Comparison of ENCODE assay signal across 8 cellular contexts in genomic region chr9:4793412-4794005, GRCh38. TPM values are rescaled to one million over a fixed set of nuclear protein-coding genes. Genes with fewer than 3 reads are reported as not detected.
DNase-seq lines count a peak whose midpoint lies in the region; ATAC-seq lines count a peak whose summit lies in the region.

No MANE protein-coding gene starts in this region.

- H3K36me3 Mint-ChIP-seq in stimulated activated naive CD8-positive, alpha-beta T cell treated with anti-CD3 and anti-CD28 coated beads, Interleukin-15, Interleukin-2, amounts not matched to agents 100 ng/mL and 50 ng/mL, for 24 hours (ENCODE audit: low read depth): peaks cover 28% of the 10 kb centered on the region
- peaks cover 30% of the 10 kb centered on the region for H3K36me3 Mint-ChIP-seq in activated naive CD8-positive, alpha-beta T cell treated with anti-CD3 and anti-CD28 coated beads for 36 hours

- no peak for DNase-seq in stimulated activated naive CD8-positive, alpha-beta T cell treated with anti-CD3 and anti-CD28 coated beads, Interleukin-15, Interleukin-2, amounts not matched to agents 100 U/mL and 50 U/mL, for 24 hours
- no peak for DNase-seq in activated naive CD8-positive, alpha-beta T cell treated with anti-CD3 and anti-CD28 coated beads for 36 hours
- DNase-seq in substantia nigra (lab: John Stamatoyannopoulos, UW): peak in 5 of 49 donors; percentile 17 to 59 (median 43)
- no peak for DNase-seq in activated effector memory CD4-positive, alpha-beta T cell treated with Interleukin-2 at 50 U/mL for 16 hours

- H3K4me1 Mint-ChIP-seq in stimulated activated naive CD8-positive, alpha-beta T cell treated with anti-CD3 and anti-CD28 coated beads, Interleukin-15, Interleukin-2, amounts not matched to agents 100 ng/mL and 50 ng/mL, for 24 hours (ENCODE audit: low read depth): peaks cover 51% of the 10 kb centered on the region
- H3K4me1 Mint-ChIP-seq in activated naive CD8-positive, alpha-beta T cell treated with anti-CD3 and anti-CD28 coated beads for 36 hours: peaks cover 49% of the 10 kb centered on the region

- H3K27me3 Mint-ChIP-seq in stimulated activated naive CD8-positive, alpha-beta T cell treated with anti-CD3 and anti-CD28 coated beads, Interleukin-15, Interleukin-2, amounts not matched to agents 100 ng/mL and 50 ng/mL, for 24 hours: peaks cover 3% of the 10 kb centered on the region
- no peaks in the 10 kb centered on the region for H3K27me3 Mint-ChIP-seq in activated naive CD8-positive, alpha-beta T cell treated with anti-CD3 and anti-CD28 coated beads for 36 hours

- H3K9me3 Mint-ChIP-seq in stimulated activated naive CD8-positive, alpha-beta T cell treated with anti-CD3 and anti-CD28 coated beads, Interleukin-15, Interleukin-2, amounts not matched to agents 100 ng/mL and 50 ng/mL, for 24 hours: no peaks in the 10 kb centered on the region
- peaks cover 5% of the 10 kb centered on the region for H3K9me3 Mint-ChIP-seq in activated naive CD8-positive, alpha-beta T cell treated with anti-CD3 and anti-CD28 coated beads for 36 hours

- ATAC-seq in stimulated activated naive CD8-positive, alpha-beta T cell treated with anti-CD3 and anti-CD28 coated beads, Interleukin-15, Interleukin-2, amounts not matched to agents 100 U/mL and 50 U/mL, for 24 hours: no peak
- ATAC-seq in GM18502 (IDR thresholded peaks at IDR 0.05; ENCODE audit: poor library complexity, unreplicated experiment) (no peak), GM21529 (IDR thresholded peaks at IDR 0.05; ENCODE audit: unreplicated experiment) (no peak)

- H3K27ac Mint-ChIP-seq in stimulated activated naive CD8-positive, alpha-beta T cell treated with anti-CD3 and anti-CD28 coated beads, Interleukin-15, Interleukin-2, amounts not matched to agents 100 ng/mL and 50 ng/mL, for 24 hours: peak overlapping the region; percentile 71
- peak overlapping the region; percentile 98 for H3K27ac Mint-ChIP-seq in activated naive CD8-positive, alpha-beta T cell treated with anti-CD3 and anti-CD28 coated beads for 36 hours

- H3K27ac ChIP-seq in layer of hippocampus (ENCODE audit: low read depth, low read length) (peak overlapping the region; percentile 78), substantia nigra (ENCODE audit: low read depth, low read length, poor library complexity, severe bottlenecking) (peak overlapping the region; percentile 79)

- H3K4me3 Mint-ChIP-seq in stimulated activated naive CD8-positive, alpha-beta T cell treated with anti-CD3 and anti-CD28 coated beads, Interleukin-15, Interleukin-2, amounts not matched to agents 100 ng/mL and 50 ng/mL, for 24 hours: peak overlapping the region; percentile 94
- H3K4me3 Mint-ChIP-seq in activated naive CD8-positive, alpha-beta T cell treated with anti-CD3 and anti-CD28 coated beads for 36 hours: peak overlapping the region; percentile 96

- no peaks in the 10 kb centered on the region for H3K27me3 ChIP-seq in layer of hippocampus (ENCODE audit: control insufficient read depth, insufficient read depth, low read length)

RNA-seq across cellular contexts. Expression of gene RCL1, which starts 0.8 kb away (rescaled TPM):
- 10 to 100 TPM; 37.9 to 38.6 TPM for total RNA-seq in activated naive CD8-positive, alpha-beta T cell treated with anti-CD3 and anti-CD28 coated beads for 36 hours

RNA-seq across cellular contexts. Expression of gene AK3, which starts 52.5 kb away (rescaled TPM):
- 10 to 100 TPM; 32.2 to 33.3 TPM for total RNA-seq in activated naive CD8-positive, alpha-beta T cell treated with anti-CD3 and anti-CD28 coated beads for 36 hours
